Comparison of ENCODE assay signal across 21 cellular contexts in genomic region chr18:48493856-48494255, GRCh38. TPM values are rescaled to one million over a fixed set of nuclear protein-coding genes. Genes with fewer than 3 reads are reported as not detected.
DNase-seq lines count a peak whose midpoint lies in the region; ATAC-seq, FAIRE-seq and TF ChIP-seq lines count a peak whose summit lies in the region.
"Had no signal": no experiment of that assay in that cellular context is flagged by ENCODE, and none has a peak within 500 bp of the region (broad histone marks: within the 10 kb centered on the region; RNA-seq: fewer than 3 reads in every experiment).

No MANE protein-coding gene starts in this region.

- no peak overlapping the region for H2AFZ ChIP-seq in HepG2 (ENCODE audit: low read length)

- H3K4me2 ChIP-seq in HepG2 (ENCODE audit: low read depth, low read length) (0 out of 2 replicates have a peak overlapping the region, but pooled peaks have one; percentile 2), skeletal muscle satellite cell (ENCODE audit: low read length) (peak overlapping the region; percentile 34)

- H3K4me1 Mint-ChIP-seq in stimulated activated memory B cell treated with anti-CD40 and anti-IgM and Interleukin-4, amounts not matched to agents 10 μg/mL and 1 μg/mL and 100 μg/mL, for 72 hours = peaks cover 8% of the 10 kb centered on the region

- intact Hi-C loops in body of pancreas (cut with DNase I) = no loop called here
- intact Hi-C loops in HepG2 (cut with micrococcal nuclease; ENCODE audit: unreplicated experiment) = no loop called here

- no peak for FAIRE-seq in HepG2 (lab: Jason Lieb, UNC)
- FAIRE-seq: GM12892 had no signal

- WGBS in body of pancreas, 2 donors = 3 to 6% methylated on average over 1 of the region's 1 CpG
- WGBS in HepG2 (ENCODE audit: low lambda C conversion rate) = 12% methylated on average over 1 of the region's 1 CpG

- H3K4me3 ChIP-seq in body of pancreas (no peak overlapping the region), HepG2 (replicated peaks in 1 of 3; ENCODE audit: insufficient read depth in 1 of 3, low read depth in 2 of 3, low read length in 3 of 3) (no peak overlapping the region), skeletal muscle satellite cell (ENCODE audit: low read length) (no peak overlapping the region)
- H3K4me3 ChIP-seq: heart right ventricle, thoracic aorta had no signal

- H3K4me3 Mint-ChIP-seq in stimulated activated memory B cell treated with anti-CD40 and anti-IgM and Interleukin-4, amounts not matched to agents 10 μg/mL and 1 μg/mL and 100 μg/mL, for 72 hours = no peak overlapping the region
- H3K4me3 Mint-ChIP-seq: CD4-positive, alpha-beta T cell; naive thymus-derived CD4-positive, alpha-beta T cell had no signal

- H3K4me1 ChIP-seq in body of pancreas (peaks cover 12% of the 10 kb centered on the region), HepG2 (ENCODE audit: insufficient read depth, low read length) (peaks cover 35% of the 10 kb centered on the region), skeletal muscle satellite cell (ENCODE audit: control insufficient read depth, insufficient read depth, low read length) (peaks cover 17% of the 10 kb centered on the region)

- H3K27me3 Mint-ChIP-seq in stimulated activated memory B cell treated with anti-CD40 and anti-IgM and Interleukin-4, amounts not matched to agents 10 μg/mL and 1 μg/mL and 100 μg/mL, for 72 hours = peaks cover 62% of the 10 kb centered on the region

- H3K36me3 ChIP-seq in body of pancreas (replicated peaks in 1 of 2; ENCODE audit: insufficient read depth in 1 of 2, low read depth in 2 of 2) (no peaks in the 10 kb centered on the region), HepG2 (replicated peaks in 1 of 2; ENCODE audit: control insufficient read depth in 1 of 2, insufficient read depth in 2 of 2, low read length in 2 of 2) (no peaks in the 10 kb centered on the region), skeletal muscle satellite cell (ENCODE audit: insufficient read depth, low read length) (no peaks in the 10 kb centered on the region)
- H3K36me3 ChIP-seq: heart right ventricle, thoracic aorta had no signal

- peak overlapping the region in 1 of 4 donors; percentile 49 for H3K27ac ChIP-seq in body of pancreas
- H3K27ac ChIP-seq in HepG2 (ENCODE audit: extremely low read length, insufficient read depth, low read length) = no peak overlapping the region
- H3K27ac ChIP-seq: 22Rv1, thoracic aorta had no signal

- BruUV-seq in HepG2 (replicated peaks; lab: Mats Ljungman, UMichigan) = no TSS peak

- in situ Hi-C loops in HepG2 (cut with HindIII; ENCODE audit: extremely low pct_ligation_motif_present, low pct_unique_long_range_greater_than_20kb) = loop anchor here (5.0 kb wide), 1 partner anchor 43 kb away; the partner anchor contains the start of gene CTIF

- CTCF ChIA-PET in HepG2 (lab: Yijun Ruan, JAX; ENCODE audit: low intra/inter-chr PET ratio, low total read pairs) = no interaction called here

- peak; percentile 69 for ATAC-seq in body of pancreas
- ATAC-seq in HepG2 = no peak
- no peak for ATAC-seq in stimulated activated memory B cell treated with anti-CD40 and anti-IgM and Interleukin-4, amounts not matched to agents 10 μg/mL and 1 μg/mL and 100 μg/mL, for 72 hours
- ATAC-seq in HG03196 (IDR thresholded peaks at IDR 0.05; ENCODE audit: unreplicated experiment) = no peak
- ATAC-seq: naive thymus-derived CD4-positive, alpha-beta T cell had no signal

- TF ChIP-seq CTCF in body of pancreas (IDR thresholded peaks at IDR 0.05) (no peak), HepG2 (CRISPR knock-in tag; IDR thresholded peaks at IDR 0.05) (no peak)

- TF ChIP-seq POLR2A in body of pancreas (IDR thresholded peaks at IDR 0.05) (no peak), HepG2 (IDR thresholded peaks at IDR 0.05; ENCODE audit: insufficient read depth in 1 of 2, low read depth in 2 of 2, low read length in 2 of 2) (no peak)

- peak; percentile 3 for DNase-seq in DMS153 treated with DMSO at 0.1 percent for 48 hours (lab: John Stamatoyannopoulos, UW; ENCODE audit: unreplicated experiment)
- no peak for DNase-seq in DMS153 (lab: John Stamatoyannopoulos, UW)
- DNase-seq in body of pancreas = no peak
- no peak for DNase-seq in HepG2 (ENCODE audit: low spot score)
- no peak for DNase-seq in germinal center (ENCODE audit: low spot score)
- DNase-seq: activated CD4-positive, CD25-positive, alpha-beta regulatory T cell; amygdala; CD4-positive, alpha-beta T cell; HCEC 1CT; heart right ventricle; naive thymus-derived CD4-positive, alpha-beta T cell; NCI-H748 treated with DMSO at 0.1 percent for 48 hours; stimulated activated CD4-positive, alpha-beta T cell treated with anti-CD3 and anti-CD28 coated beads, Interleukin-2, amount 100 ng/mL, for 24 hours; T-helper 2 cell had no signal

- no peaks in the 10 kb centered on the region for H4K20me1 ChIP-seq in HepG2 (ENCODE audit: insufficient read depth, low read length)

- H3K9ac ChIP-seq in HepG2 (ENCODE audit: insufficient read depth, low read depth, low read length) (no peak overlapping the region), skeletal muscle satellite cell (ENCODE audit: low read depth, low read length) (no peak overlapping the region)

- TF ChIP-seq RAD21 in HepG2 (CRISPR knock-in tag; IDR thresholded peaks at IDR 0.05) = no peak

- no peak for TF ChIP-seq EP300 in HepG2 (IDR thresholded peaks at IDR 0.05; ENCODE audit: low read depth in 2 of 2, low read length in 2 of 2)
- TF ChIP-seq EP300 in HepG2 (CRISPR knock-in tag; IDR thresholded peaks at IDR 0.05; ENCODE audit: borderline replicate concordance) = no peak

- H3K27ac Mint-ChIP-seq in stimulated activated memory B cell treated with anti-CD40 and anti-IgM and Interleukin-4, amounts not matched to agents 10 μg/mL and 1 μg/mL and 100 μg/mL, for 72 hours = no peak overlapping the region
- H3K27ac Mint-ChIP-seq: activated T-helper 2 cell treated with anti-CD3 and anti-CD28 coated beads, Interferon-gamma antibody, Interleukin-2, Interleukin-4, amounts not matched to agents 10 μg/mL and 5 μg/mL and 100 μg/mL, durations not matched to agents 14 hours and 24 hours and 36 hours; CD4-positive, alpha-beta T cell; naive thymus-derived CD4-positive, alpha-beta T cell had no signal

- H3K36me3 Mint-ChIP-seq in stimulated activated memory B cell treated with anti-CD40 and anti-IgM and Interleukin-4, amounts not matched to agents 10 μg/mL and 1 μg/mL and 100 μg/mL, for 72 hours = peaks cover 9% of the 10 kb centered on the region

- POLR2A ChIA-PET in HepG2 (lab: Yijun Ruan, JAX) = interaction anchor here (1.2 kb wide), 1 partner anchor 45 kb away, joined by 4 read pairs; the partner anchor contains the start of gene CTIF

- H3K9me3 ChIP-seq in body of pancreas (no peaks in the 10 kb centered on the region), HepG2 (ENCODE audit: low read length) (no peaks in the 10 kb centered on the region), skeletal muscle satellite cell (replicated peaks; ENCODE audit: low read length) (no peaks in the 10 kb centered on the region)
- H3K9me3 ChIP-seq: thoracic aorta had no signal

- peaks cover 11% of the 10 kb centered on the region for H3K9me3 Mint-ChIP-seq in stimulated activated memory B cell treated with anti-CD40 and anti-IgM and Interleukin-4, amounts not matched to agents 10 μg/mL and 1 μg/mL and 100 μg/mL, for 72 hours

- H3K79me2 ChIP-seq in HepG2 (ENCODE audit: insufficient read depth, low read length) = no peaks in the 10 kb centered on the region

- H3K27me3 ChIP-seq in body of pancreas (no peaks in the 10 kb centered on the region), HepG2 (ENCODE audit: control insufficient read depth in 1 of 2, insufficient read depth in 2 of 2, low read length in 2 of 2) (no peaks in the 10 kb centered on the region), skeletal muscle satellite cell (ENCODE audit: control insufficient read depth, insufficient read depth, low read length) (no peaks in the 10 kb centered on the region)

TF ChIP-seq in HepG2, 621 proteins besides CTCF, POLR2A, EP300 and RAD21 (continues in another document):
- no peak for TF ChIP-seq ZBTB33 (CRISPR knock-in tag; IDR thresholded peaks at IDR 0.05)

RNA-seq across cellular contexts. Expression of gene CTIF, which starts 45.0 kb away (rescaled TPM):
- total RNA-seq in body of pancreas (10 to 100 TPM; 18.7 to 24.4 TPM), HepG2 (2016; rRNA removed; fragmentation: Illumina TruSeq; extraction: Trizol) (13.1 and 18.2 TPM in 2 replicates)
- total RNA-seq in HepG2 (2016; cell fraction: cytosol; rRNA removed; fragmentation: Illumina TruSeq; extraction: Trizol; ENCODE audit: low read depth) = 4.1 and 4.9 TPM in 2 replicates
- total RNA-seq in HepG2 (2016; cell fraction: insoluble cytoplasmic fraction; rRNA removed; fragmentation: Illumina TruSeq; extraction: Trizol) = 10.5 and 19.8 TPM in 2 replicates
- total RNA-seq in HepG2 (2016; cell fraction: membrane; rRNA removed; fragmentation: Illumina TruSeq; extraction: Trizol) = 7.0 and 7.8 TPM in 2 replicates
- 22.7 and 28.6 TPM in 2 replicates for total RNA-seq in HepG2 (2016; cell fraction: nucleus; rRNA removed; fragmentation: Illumina TruSeq; extraction: Trizol)
- polyA plus RNA-seq in HepG2 (2011; rRNA removed) = 22.1 and 28.0 TPM in 2 replicates
- 5.6 and 9.5 TPM in 2 replicates for polyA plus RNA-seq in HepG2 (2011; cell fraction: cytosol; rRNA removed)
- 92.5 and 147 TPM in 2 replicates for polyA plus RNA-seq in HepG2 (2011; cell fraction: nucleus; rRNA removed)
- 14.2 and 17.3 TPM in 2 replicates for polyA plus RNA-seq in HepG2 (2012)
- polyA plus RNA-seq in HepG2 (2016; cell fraction: cytosol; fragmentation: Illumina TruSeq; extraction: Trizol; ENCODE audit: low read depth) = 2.1 and 2.2 TPM in 2 replicates
- polyA plus RNA-seq in HepG2 (2016; cell fraction: insoluble cytoplasmic fraction; fragmentation: Illumina TruSeq; extraction: Trizol; ENCODE audit: low read depth) = 12.5 and 14.6 TPM in 2 replicates
- 6.0 and 6.2 TPM in 2 replicates for polyA plus RNA-seq in HepG2 (2016; cell fraction: membrane; fragmentation: Illumina TruSeq; extraction: Trizol; ENCODE audit: low read depth)
- 62.2 and 63.8 TPM in 2 replicates for polyA plus RNA-seq in HepG2 (2016; cell fraction: nucleus; fragmentation: Illumina TruSeq; extraction: Trizol; ENCODE audit: insufficient read depth, low read depth)
- 14.1 and 41.2 TPM in 2 replicates for polyA minus RNA-seq in HepG2 (2011; rRNA and poly(A)+ RNA removed; ENCODE audit: low replicate concordance)
- polyA minus RNA-seq in HepG2 (2011; cell fraction: cytosol; rRNA and poly(A)+ RNA removed) = 7.6 and 10.5 TPM in 2 replicates
- 27.8 and 33.2 TPM in 2 replicates for polyA minus RNA-seq in HepG2 (2011; cell fraction: nucleus; rRNA and poly(A)+ RNA removed)
- total RNA-seq in skeletal muscle satellite cell (2012; rRNA removed) = 15.3 and 16.2 TPM in 2 replicates
- polyA plus RNA-seq: naive thymus-derived CD4-positive, alpha-beta T cell had no signal
